16 cellular contexts compared by ENCODE assay signal in genomic region chr2:182406221-182406620, GRCh38. TPM values are rescaled to one million over a fixed set of nuclear protein-coding genes. Genes with fewer than 3 reads are reported as not detected.
DNase-seq lines count a peak whose midpoint lies in the region; ATAC-seq and TF ChIP-seq lines count a peak whose summit lies in the region.
"Had no signal": no experiment of that assay in that cellular context is flagged by ENCODE, and none has a peak within 500 bp of the region (broad histone marks: within the 10 kb centered on the region; RNA-seq: fewer than 3 reads in every experiment).

No MANE protein-coding gene starts in this region.

- peak overlapping the region; percentile 23 for H3K4me3 ChIP-seq in adipocyte (ENCODE audit: low read length)
- no peak overlapping the region for H3K4me3 ChIP-seq in fibroblast of lung (replicated peaks in 1 of 4; ENCODE audit: control extremely low read depth in 1 of 4, insufficient read depth in 1 of 4, low read depth in 3 of 4, low read length in 4 of 4)
- no peak overlapping the region for H3K4me3 ChIP-seq in right cardiac atrium (ENCODE audit: low read length)
- H3K4me3 ChIP-seq: BLaER1 treated with 17β-estradiol and CSF1 and Interleukin-3, amounts not matched to agents 10 nM and 100 nM; MG63 had no signal

- H2AFZ ChIP-seq in fibroblast of lung (ENCODE audit: low read length), result no peak overlapping the region

- H3K9ac ChIP-seq in adipocyte (ENCODE audit: low read length), result peak overlapping the region; percentile 51
- H3K9ac ChIP-seq in fibroblast of lung (ENCODE audit: insufficient read depth, low read length), result no peak overlapping the region
- H3K9ac ChIP-seq: BLaER1 treated with 17β-estradiol and CSF1 and Interleukin-3, amounts not matched to agents 10 nM and 100 nM had no signal

- no peak overlapping the region for H3K27ac ChIP-seq in fibroblast of lung (ENCODE audit: insufficient read depth, low read length)
- no peak overlapping the region for H3K27ac ChIP-seq in right cardiac atrium (ENCODE audit: low read length)
- H3K27ac ChIP-seq: BLaER1 treated with 17β-estradiol and CSF1 and Interleukin-3, amounts not matched to agents 10 nM and 100 nM had no signal

- H3K4me1 ChIP-seq in adipocyte (ENCODE audit: control insufficient read depth, insufficient read depth, low read length), result peaks cover 32% of the 10 kb centered on the region
- peaks cover 9% of the 10 kb centered on the region for H3K4me1 ChIP-seq in fibroblast of lung (ENCODE audit: control insufficient read depth, extremely low read depth, insufficient read depth, low read length)
- no peaks in the 10 kb centered on the region for H3K4me1 ChIP-seq in right cardiac atrium (ENCODE audit: control insufficient read depth, insufficient read depth, low read length)
- H3K4me1 ChIP-seq: BLaER1 treated with 17β-estradiol and CSF1 and Interleukin-3, amounts not matched to agents 10 nM and 100 nM had no signal

- ATAC-seq in right cardiac atrium, result no peak
- ATAC-seq: Panc1 had no signal

- H3K9me3 ChIP-seq in adipocyte (ENCODE audit: control insufficient read depth, low read length) (no peaks in the 10 kb centered on the region), fibroblast of lung (ENCODE audit: control insufficient read depth, insufficient read depth, low read depth, low read length) (no peaks in the 10 kb centered on the region), right cardiac atrium (ENCODE audit: control insufficient read depth, low read length) (no peaks in the 10 kb centered on the region)
- H3K9me3 ChIP-seq: BLaER1 treated with 17β-estradiol and CSF1 and Interleukin-3, amounts not matched to agents 10 nM and 100 nM; MG63 had no signal

- no peak for TF ChIP-seq CTCF in fibroblast of lung (conservative IDR thresholded peaks at IDR 0.05 in 1 of 2, IDR thresholded peaks at IDR 0.05 in 1 of 2; ENCODE audit: low read depth in 1 of 2, low read length in 2 of 2)

- no peaks in the 10 kb centered on the region for H4K20me1 ChIP-seq in fibroblast of lung (ENCODE audit: control insufficient read depth, extremely low read depth, insufficient read depth, low read length)
- H4K20me1 ChIP-seq: BLaER1 treated with 17β-estradiol and CSF1 and Interleukin-3, amounts not matched to agents 10 nM and 100 nM had no signal

- peaks cover 4% of the 10 kb centered on the region for H3K36me3 ChIP-seq in adipocyte (ENCODE audit: control insufficient read depth, insufficient read depth, low read length, severe bottlenecking)
- no peaks in the 10 kb centered on the region for H3K36me3 ChIP-seq in fibroblast of lung (ENCODE audit: control insufficient read depth, insufficient read depth, low read length)
- H3K36me3 ChIP-seq: BLaER1 treated with 17β-estradiol and CSF1 and Interleukin-3, amounts not matched to agents 10 nM and 100 nM; MG63 had no signal

- H3K79me2 ChIP-seq in fibroblast of lung (ENCODE audit: control insufficient read depth, insufficient read depth, low read length), result no peaks in the 10 kb centered on the region

- no peaks in the 10 kb centered on the region for H3K27me3 ChIP-seq in adipocyte (replicated peaks; ENCODE audit: control insufficient read depth, insufficient read depth, low read length)
- H3K27me3 ChIP-seq in fibroblast of lung (ENCODE audit: control insufficient read depth, insufficient read depth, low read length), result no peaks in the 10 kb centered on the region
- no peaks in the 10 kb centered on the region for H3K27me3 ChIP-seq in right cardiac atrium (ENCODE audit: control insufficient read depth, insufficient read depth)
- H3K27me3 ChIP-seq: BLaER1 treated with 17β-estradiol and CSF1 and Interleukin-3, amounts not matched to agents 10 nM and 100 nM; MG63 had no signal

- WGBS in right cardiac atrium, result 40% methylated on average over 1 of the region's 1 CpG

- peak; percentile 21 for DNase-seq in ELR (ENCODE audit: low read depth)
- DNase-seq in adipocyte (ENCODE audit: low read depth), result no peak
- DNase-seq in fibroblast of lung (ENCODE audit: low read depth in 2 of 2), result peak; percentile 44 to 63
- peak; percentile 73 for DNase-seq in stromal cell of bone marrow (ENCODE audit: low read depth)
- DNase-seq in SK-N-DZ (ENCODE audit: low spot score), result no peak
- DNase-seq in right cardiac atrium, result no peak
- DNase-seq in stimulated activated CD4-positive, alpha-beta T cell treated with anti-CD3 and anti-CD28 coated beads, Interleukin-4, amount 100 ng/mL, for 1 hour, result no peak
- DNase-seq: CD8-positive, alpha-beta memory T cell; H7; MG63; NCI-H1092 treated with DMSO at 0.1 percent for 48 hours; NCI-H2081 treated with DMSO at 0.1 percent for 48 hours; NCI-H524 treated with DMSO at 0.1 percent for 48 hours had no signal

- H3K4me2 ChIP-seq in fibroblast of lung (ENCODE audit: extremely low read depth, insufficient read depth, low read length), result no peak overlapping the region
- H3K4me2 ChIP-seq: BLaER1 treated with 17β-estradiol and CSF1 and Interleukin-3, amounts not matched to agents 10 nM and 100 nM had no signal

- intact Hi-C loops in right cardiac atrium (cut with DNase I), result no loop called here

RNA-seq across cellular contexts. Expression of gene PDE1A, which starts 20.6 kb away (rescaled TPM):
- 6.7 and 7.1 TPM in 2 replicates for total RNA-seq in fibroblast of lung
- polyA plus RNA-seq in fibroblast of lung, result 4.0 and 5.4 TPM in 2 replicates
- 2.1 and 3.3 TPM in 2 replicates for polyA plus RNA-seq in fibroblast of lung (2012)
- 0.16 and 1.7 TPM in 2 replicates for polyA minus RNA-seq in fibroblast of lung (ENCODE audit: low replicate concordance)
- 1.6 and 2.0 TPM in 2 replicates for polyA plus RNA-seq in SK-N-DZ (2014; cell fraction: cytosol; rRNA removed)
- polyA plus RNA-seq in SK-N-DZ (2014; cell fraction: nucleus; rRNA removed), result 1.7 and 2.2 TPM in 2 replicates
- total RNA-seq in right cardiac atrium, result 10 to 100 TPM; 13.9 to 16.0 (median 15.1) TPM
- 6.1 TPM for polyA plus RNA-seq in right cardiac atrium
- total RNA-seq: CD8-positive, alpha-beta memory T cell; SK-MEL-5 had no signal
- polyA plus RNA-seq: CD8-positive, alpha-beta memory T cell had no signal

Comparison
In these comparisons a context has a peak if more than half of its experiments do, and no peak if none do; other contexts are left out.
1. DNase-seq: peak in ELR (single experiment), fibroblast of lung (2 of 2) and stromal cell of bone marrow (single experiment); none in adipocyte (single experiment), SK-N-DZ (single experiment), right cardiac atrium (0 of 3) and stimulated activated CD4-positive, alpha-beta T cell treated with anti-CD3 and anti-CD28 coated beads, Interleukin-4, amount 100 ng/mL, for 1 hour (single experiment).